Comparison of ENCODE assay signal across 25 cellular contexts in the genomic region with DNA sequence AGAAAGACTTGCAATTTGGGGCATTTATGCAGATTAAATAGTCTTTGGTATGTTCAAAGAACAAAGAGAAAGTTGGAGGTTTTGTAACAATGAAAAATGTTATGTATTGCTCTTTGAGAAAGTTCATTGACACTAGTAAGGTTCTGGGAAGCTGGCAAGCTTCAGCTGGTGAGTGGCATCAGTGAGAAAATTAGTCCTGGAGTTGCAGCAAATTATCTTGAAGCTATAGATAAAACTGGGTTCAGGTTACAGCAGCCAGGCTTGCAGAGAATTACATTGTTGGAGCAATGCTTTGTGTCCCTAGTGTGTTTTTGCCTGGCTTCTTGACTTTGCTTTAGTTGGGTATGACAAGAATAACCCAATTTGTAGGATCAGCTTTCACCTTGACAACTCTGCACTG.
"Had no signal": no experiment of that assay in that cellular context is flagged by ENCODE, and none has a peak within 500 bp of the region (broad histone marks: within the 10 kb centered on the region; RNA-seq: fewer than 3 reads in every experiment).

No MANE protein-coding gene starts in this region.

- H3K4me1 ChIP-seq: colonic mucosa, esophagus squamous epithelium, transverse colon had no signal

- H2AFZ ChIP-seq: hepatocyte had no signal

- H3K36me3 ChIP-seq: colonic mucosa, esophagus squamous epithelium, transverse colon, WERI-Rb-1 had no signal

- H3K27ac Mint-ChIP-seq: activated CD4-positive, alpha-beta T cell treated with anti-CD3 and anti-CD28 coated beads, Interleukin-2, amount 10 ng/mL, durations not matched to agents 7 days and 5 days; activated CD8-positive, alpha-beta T cell treated with anti-CD3 and anti-CD28 coated beads for 36 hours; activated naive CD8-positive, alpha-beta T cell treated with anti-CD3 and anti-CD28 coated beads, Interleukin-2, amount 50 U/mL, for 24 hours; activated T-helper 1 cell treated with anti-CD3 and anti-CD28 coated beads, Interleukin-12 subunit alpha, Interleukin-12 subunit beta, Interleukin-2, Interleukin-4 antibody, amounts not matched to agents 30 ng/mL and 10 ng/mL and 1 ng/mL, durations not matched to agents 14 hours and 24 hours and 36 hours; mesothelial cell of epicardium; naive thymus-derived CD8-positive, alpha-beta T cell; progenitor cell of endocrine pancreas; stimulated activated naive B cell treated with anti-CD40 and anti-IgM and Interleukin-4, amounts not matched to agents 10 μg/mL and 1 μg/mL and 100 μg/mL, for 72 hours had no signal

- H3K27me3 Mint-ChIP-seq: activated CD4-positive, alpha-beta T cell treated with anti-CD3 and anti-CD28 coated beads, Interleukin-2, amount 10 ng/mL, durations not matched to agents 7 days and 5 days had no signal

- H3K4me2 ChIP-seq: hepatocyte had no signal

- DNase-seq: activated CD4-positive, alpha-beta T cell treated with anti-CD3 and anti-CD28 coated beads, Interleukin-2, amount 10 ng/mL, durations not matched to agents 7 days and 5 days; activated CD4-positive, CD25-positive, alpha-beta regulatory T cell treated with anti-CD3 and anti-CD28 coated beads, Interleukin-2, amount 50 U/mL, for 72 hours; activated CD8-positive, alpha-beta T cell treated with anti-CD3 and anti-CD28 coated beads for 36 hours; activated gamma-delta T cell; activated naive CD4-positive, alpha-beta T cell treated with anti-CD3 and anti-CD28 coated beads, Interleukin-2, amount 50 U/mL, for 16 hours; activated naive CD8-positive, alpha-beta T cell treated with anti-CD3 and anti-CD28 coated beads, Interleukin-2, amount 50 U/mL, for 24 hours; anterior cingulate cortex; body of pancreas; colonic mucosa; esophagus squamous epithelium; foreskin fibroblast; left colon; naive thymus-derived CD8-positive, alpha-beta T cell; retina; stimulated activated CD4-positive, alpha-beta T cell treated with anti-CD3 and anti-CD28 coated beads, Interleukin-2, amount 100 ng/mL, for 48 hours; stimulated activated CD8-positive, alpha-beta memory T cell treated with anti-CD3 and anti-CD28 coated beads, Interleukin-4, amount 100 ng/mL, for 48 hours; stimulated activated naive B cell treated with anti-CD40 and anti-IgM and Interleukin-4, amounts not matched to agents 10 μg/mL and 1 μg/mL and 100 μg/mL, for 72 hours; T-helper 1 cell; transverse colon; WERI-Rb-1 had no signal

- H3K79me2 ChIP-seq: hepatocyte had no signal

- H3K9me3 ChIP-seq: body of pancreas, colonic mucosa, esophagus squamous epithelium, transverse colon had no signal

- H3K4me1 Mint-ChIP-seq: activated CD4-positive, alpha-beta T cell treated with anti-CD3 and anti-CD28 coated beads, Interleukin-2, amount 10 ng/mL, durations not matched to agents 7 days and 5 days; activated naive CD8-positive, alpha-beta T cell treated with anti-CD3 and anti-CD28 coated beads, Interleukin-2, amount 50 U/mL, for 24 hours; central memory CD8-positive, alpha-beta T cell; mesothelial cell of epicardium; naive thymus-derived CD8-positive, alpha-beta T cell; stimulated activated naive B cell treated with anti-CD40 and anti-IgM and Interleukin-4, amounts not matched to agents 10 μg/mL and 1 μg/mL and 100 μg/mL, for 72 hours had no signal

- H3K4me3 ChIP-seq: body of pancreas, colonic mucosa, esophagus squamous epithelium, hepatocyte, transverse colon had no signal

- H3K9me3 Mint-ChIP-seq: activated CD4-positive, alpha-beta T cell treated with anti-CD3 and anti-CD28 coated beads, Interleukin-2, amount 10 ng/mL, durations not matched to agents 7 days and 5 days; activated CD8-positive, alpha-beta T cell treated with anti-CD3 and anti-CD28 coated beads for 36 hours; central memory CD8-positive, alpha-beta T cell had no signal

- H3K4me3 Mint-ChIP-seq: activated CD4-positive, alpha-beta T cell treated with anti-CD3 and anti-CD28 coated beads, Interleukin-2, amount 10 ng/mL, durations not matched to agents 7 days and 5 days; activated CD8-positive, alpha-beta T cell treated with anti-CD3 and anti-CD28 coated beads for 36 hours; activated naive CD8-positive, alpha-beta T cell treated with anti-CD3 and anti-CD28 coated beads, Interleukin-2, amount 50 U/mL, for 24 hours; activated T-helper 1 cell treated with anti-CD3 and anti-CD28 coated beads, Interleukin-12 subunit alpha, Interleukin-12 subunit beta, Interleukin-2, Interleukin-4 antibody, amounts not matched to agents 30 ng/mL and 10 ng/mL and 1 ng/mL, durations not matched to agents 14 hours and 24 hours and 36 hours; central memory CD8-positive, alpha-beta T cell; mesothelial cell of epicardium; naive thymus-derived CD8-positive, alpha-beta T cell; stimulated activated naive B cell treated with anti-CD40 and anti-IgM and Interleukin-4, amounts not matched to agents 10 μg/mL and 1 μg/mL and 100 μg/mL, for 72 hours had no signal

- H3K36me3 Mint-ChIP-seq: mesothelial cell of epicardium; stimulated activated naive B cell treated with anti-CD40 and anti-IgM and Interleukin-4, amounts not matched to agents 10 μg/mL and 1 μg/mL and 100 μg/mL, for 72 hours had no signal

- H3K27ac ChIP-seq: body of pancreas, colonic mucosa, esophagus squamous epithelium, hepatocyte, transverse colon, WERI-Rb-1 had no signal

- H3K27me3 ChIP-seq: body of pancreas, colonic mucosa, esophagus squamous epithelium, hepatocyte, transverse colon had no signal

- ATAC-seq: activated CD8-positive, alpha-beta T cell treated with anti-CD3 and anti-CD28 coated beads for 36 hours; activated naive CD8-positive, alpha-beta T cell treated with anti-CD3 and anti-CD28 coated beads, Interleukin-2, amount 50 U/mL, for 24 hours; body of pancreas; left colon; naive thymus-derived CD8-positive, alpha-beta T cell; stimulated activated naive B cell treated with anti-CD40 and anti-IgM and Interleukin-4, amounts not matched to agents 10 μg/mL and 1 μg/mL and 100 μg/mL, for 72 hours had no signal
